ENCODE assay signal across 8 cellular contexts in the genomic region with DNA sequence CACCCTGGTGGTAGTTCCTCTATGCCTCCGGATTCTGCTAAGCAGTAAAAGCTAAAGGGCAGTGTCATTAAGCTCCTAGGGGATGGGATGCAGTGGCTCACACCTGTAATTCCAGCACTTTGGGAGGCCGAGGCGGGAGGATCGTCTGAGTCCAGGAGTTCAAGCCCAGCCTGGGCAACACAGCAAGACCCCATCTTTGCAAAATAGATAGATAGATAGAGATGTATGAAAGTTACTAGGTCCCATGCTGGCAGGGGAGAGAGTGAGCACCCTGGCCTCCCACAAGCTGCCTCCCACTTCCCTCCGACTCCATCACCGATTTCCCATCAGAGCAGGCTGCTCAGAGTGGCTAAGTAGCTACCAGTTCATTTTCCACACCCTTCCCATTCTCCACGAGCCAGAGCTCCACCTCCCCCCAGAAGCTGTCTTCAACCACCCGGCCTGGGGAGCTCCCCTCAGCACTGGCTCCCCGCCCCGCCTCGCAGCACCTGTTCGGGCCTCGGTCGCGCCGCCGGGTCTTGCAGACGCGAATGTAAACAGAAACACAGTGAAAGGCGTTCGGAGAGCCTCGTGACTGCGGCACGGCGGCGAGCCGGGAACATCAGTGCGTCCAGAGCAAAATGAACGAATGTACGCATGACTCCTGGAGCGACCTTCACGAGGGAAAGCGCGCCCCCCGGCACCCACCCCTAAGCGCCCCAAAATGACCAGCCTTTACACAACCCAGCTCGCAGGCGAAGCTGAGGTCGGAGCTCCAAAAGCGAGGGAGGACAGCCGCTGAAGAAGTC. TPM values are rescaled to one million over a fixed set of nuclear protein-coding genes. Genes with fewer than 3 reads are reported as not detected.
A peak's percentile ranks its signal among the peaks of the same experiment; 100 is the strongest.
DNase-seq lines count a peak whose midpoint lies in the region; ATAC-seq and TF ChIP-seq lines count a peak whose summit lies in the region.

No MANE protein-coding gene starts in this region.

- peak overlapping the region; percentile 64 for H3K27ac Mint-ChIP-seq in Calu3 (ENCODE audit: unreplicated experiment)

- H3K36me3 ChIP-seq in SJCRH30, result no peaks in the 10 kb centered on the region
- H3K36me3 ChIP-seq in lung (ENCODE audit: control insufficient read depth in 2 of 2, insufficient read depth in 2 of 2, low read length in 2 of 2), result no peaks in the 10 kb centered on the region
- no peaks in the 10 kb centered on the region for H3K36me3 ChIP-seq in stomach

- H3K9me3 ChIP-seq in SJCRH30 (replicated peaks) (no peaks in the 10 kb centered on the region), lung (ENCODE audit: control insufficient read depth in 2 of 2, insufficient read depth in 1 of 2, low read length in 1 of 2) (no peaks in the 10 kb centered on the region), stomach (no peaks in the 10 kb centered on the region)

- H3K4me3 ChIP-seq in SJCRH30 (peak overlapping the region; percentile 92), lung (peak overlapping the region; percentile 96), stomach (peak overlapping the region; percentile 82 to 92 (median 90))

- peak; percentile 38 for DNase-seq in Calu3
- peak; percentile 88 to 89 for DNase-seq in SJCRH30
- DNase-seq in caudate nucleus (lab: John Stamatoyannopoulos, UW), result peak in 16 of 61 donors; percentile 44 to 84 (median 72)
- no peak for DNase-seq in lung (ENCODE audit: low spot score)
- peak; percentile 68 for DNase-seq in stomach
- no peak for DNase-seq in iPS-NIHi11 (ENCODE audit: low spot score)

- H3K27ac ChIP-seq in SJCRH30 (peak overlapping the region; percentile 69), caudate nucleus (ENCODE audit: low read depth, low read length) (peak overlapping the region; percentile 82), lung (ENCODE audit: low read depth in 1 of 2, low read length in 1 of 2) (peak overlapping the region; percentile 6 to 91), stomach (peak overlapping the region; percentile 70 to 96 (median 92))

- H3K4me1 ChIP-seq in SJCRH30 (peaks cover 7% of the 10 kb centered on the region; the same call in 1 of the 2 replicates), lung (ENCODE audit: control insufficient read depth in 2 of 2, insufficient read depth in 2 of 2, low read length in 2 of 2) (peaks cover 5% of the 10 kb centered on the region in 2 donors), stomach (peaks cover 10 to 59% (median 51%) of the 10 kb centered on the region in 4 donors)

- peak; percentile 43 for ATAC-seq in GM19438 (IDR thresholded peaks at IDR 0.05; ENCODE audit: low read depth, unreplicated experiment)
- peak; percentile 34 for ATAC-seq in HG03439 (IDR thresholded peaks at IDR 0.05; ENCODE audit: unreplicated experiment)
- ATAC-seq in lung (ENCODE audit: insufficient read depth, low FRiP score), result peak; percentile 12

- H3K27me3 Mint-ChIP-seq in Calu3 (ENCODE audit: unreplicated experiment), result no peaks in the 10 kb centered on the region

- no peak for TF ChIP-seq EP300 in stomach (IDR thresholded peaks at IDR 0.05)

- intact Hi-C loops in Calu3 (cut with micrococcal nuclease; ENCODE audit: unreplicated experiment), result no loop called here
- intact Hi-C loops in stomach (cut with DNase I; ENCODE audit: low total_unique reads), result no loop called here

- peaks cover 13% of the 10 kb centered on the region for H3K4me1 Mint-ChIP-seq in Calu3 (ENCODE audit: low read depth, unreplicated experiment)

- CTCF ChIA-PET in Calu3 (lab: Charles Lee), result interaction anchor here (0.6 to 1.9 kb wide), 6 partner anchors 9 to 143 kb away, joined by 3 to 7 read pairs (median 4); a partner anchor contains a TSS

- TF ChIP-seq CTCF in Calu3 (IDR thresholded peaks at IDR 0.05; ENCODE audit: unreplicated experiment) (no peak), lung (IDR thresholded peaks at IDR 0.05; ENCODE audit: control extremely low read depth, extremely low read depth) (no peak), stomach (IDR thresholded peaks at IDR 0.05) (no peak)

- no peaks in the 10 kb centered on the region for H3K27me3 ChIP-seq in SJCRH30
- H3K27me3 ChIP-seq in lung (ENCODE audit: control insufficient read depth, insufficient read depth), result no peaks in the 10 kb centered on the region
- no peaks in the 10 kb centered on the region for H3K27me3 ChIP-seq in stomach

- no peaks in the 10 kb centered on the region for H3K9me3 Mint-ChIP-seq in Calu3 (ENCODE audit: low read depth, unreplicated experiment)

- WGBS in lung, 2 donors, result 5 to 7% methylated on average over 41 of the region's 41 CpGs
- WGBS in stomach, 5 donors, result 7 to 8% (median 7%) methylated on average over 36 to 41 of the region's 41 CpGs

- peaks cover 25% of the 10 kb centered on the region for H3K36me3 Mint-ChIP-seq in Calu3 (ENCODE audit: insufficient read depth, unreplicated experiment)

- no peak for TF ChIP-seq POLR2A in stomach (IDR thresholded peaks at IDR 0.05)

- BruUV-seq in Calu3 (replicated peaks; lab: Mats Ljungman, UMichigan), result no TSS peak

- peak overlapping the region; percentile 98 for H3K4me3 Mint-ChIP-seq in Calu3 (ENCODE audit: low read depth, unreplicated experiment)

RNA-seq across cellular contexts. Expression of a gene that starts 0.6 kb away (rescaled TPM):
- total RNA-seq in Calu3 (2022) (9.6 and 10.0 TPM in 2 replicates), lung (10 to 100 TPM; 11.5 to 28.9 TPM), stomach (10 to 100 TPM; 13.6 to 39.7 (median 25.8) TPM)
- 13.7 and 14.1 TPM in 2 replicates for total RNA-seq in SJCRH30 (2014; rRNA removed; shearing (Covaris generic))
- polyA plus RNA-seq in lung (1 to 10 TPM; 3.5 to 6.1 TPM), stomach (1 to 10 TPM; 4.8 to 5.4 (median 4.9) TPM)

Comparison
In these comparisons a context has a peak if more than half of its experiments do, and no peak if none do; other contexts are left out.
1. DNase-seq: peak in Calu3 (single experiment), SJCRH30 (2 of 2) and stomach (single experiment); none in lung (single experiment) and iPS-NIHi11 (single experiment).
2. Peak in every context shown above with its lines, with median percentiles within 50 percentile points of each other: ATAC-seq, H3K27ac ChIP-seq and H3K4me3 ChIP-seq.